ENCODE assay signal across 8 cellular contexts in genomic region chr20:19889011-19889953, GRCh38.
DNase-seq lines count a peak whose midpoint lies in the region; ATAC-seq and TF ChIP-seq lines count a peak whose summit lies in the region.

No MANE protein-coding gene starts in this region.

- H3K36me3 Mint-ChIP-seq in Calu3 (ENCODE audit: insufficient read depth, unreplicated experiment): peaks cover 14% of the 10 kb centered on the region

- BruUV-seq in Calu3 (replicated peaks; lab: Mats Ljungman, UMichigan): TSS peak; percentile 18

- DNase-seq in Calu3 (no peak), UCSD-AML1 (lab: John Stamatoyannopoulos, UW; ENCODE audit: unreplicated experiment) (peak; percentile 51), Right ventricle myocardium superior (peak; percentile 76), pulmonary artery endothelial cell (ENCODE audit: low read depth, low spot score) (peak; percentile 79), COLO829 (ENCODE audit: low spot score) (no peak), NCI-H524 (lab: John Stamatoyannopoulos, UW) (no peak), ACHN (no peak), DMS114 treated with DMSO at 0.1 percent for 48 hours (lab: John Stamatoyannopoulos, UW; ENCODE audit: unreplicated experiment) (no peak)

- H3K4me3 Mint-ChIP-seq in Calu3 (ENCODE audit: low read depth, unreplicated experiment): peak overlapping the region; percentile 61

- peak overlapping the region; percentile 63 for H3K27ac Mint-ChIP-seq in Calu3 (ENCODE audit: unreplicated experiment)

- peaks cover 35% of the 10 kb centered on the region for H3K4me1 Mint-ChIP-seq in Calu3 (ENCODE audit: low read depth, unreplicated experiment)

- H3K9me3 Mint-ChIP-seq in Calu3 (ENCODE audit: low read depth, unreplicated experiment): no peaks in the 10 kb centered on the region

- intact Hi-C loops in Calu3 (cut with micrococcal nuclease; ENCODE audit: unreplicated experiment): loop anchor here (5.0 to 10.0 kb wide), 2 partner anchors 74 to 88 kb away; no protein-coding TSS in a partner anchor
- intact Hi-C loops in Right ventricle myocardium superior (cut with DNase I): loop anchor here (10.0 kb wide), 1 partner anchor 106 kb away; no protein-coding TSS in a partner anchor

- in situ Hi-C loops in ACHN (cut with HindIII; ENCODE audit: low pct_ligation_motif_present, low pct_unique_long_range_greater_than_20kb, low sequenced_read_pairs): no loop called here

- no peaks in the 10 kb centered on the region for H3K27me3 Mint-ChIP-seq in Calu3 (ENCODE audit: unreplicated experiment)

- ATAC-seq in Right ventricle myocardium superior (ENCODE audit: poor library complexity): peak; percentile 60

- TF ChIP-seq CTCF in Calu3 (IDR thresholded peaks at IDR 0.05; ENCODE audit: unreplicated experiment): no peak

- CTCF ChIA-PET in Calu3 (lab: Charles Lee): interaction anchor here (1.0 kb wide), 1 partner anchor 86 kb away, joined by 5 read pairs; no protein-coding TSS in a partner anchor

Comparison
In these comparisons a context has a peak if more than half of its experiments do, and no peak if none do; other contexts are left out.
1. DNase-seq: peak in UCSD-AML1 (single experiment), Right ventricle myocardium superior (single experiment) and pulmonary artery endothelial cell (single experiment); none in Calu3 (single experiment), COLO829 (single experiment), NCI-H524 (0 of 2), ACHN (single experiment) and DMS114 treated with DMSO at 0.1 percent for 48 hours (single experiment).